In genomic region chr1:221829327-221830011, GRCh38 we compare ENCODE assay signal across 8 cellular contexts.
DNase-seq lines count a peak whose midpoint lies in the region; ATAC-seq and TF ChIP-seq lines count a peak whose summit lies in the region.
"Had no signal": no experiment of that assay in that cellular context is flagged by ENCODE, and none has a peak within 500 bp of the region (broad histone marks: within the 10 kb centered on the region; RNA-seq: fewer than 3 reads in every experiment).

No MANE protein-coding gene starts in this region.

- peak; percentile 11 for DNase-seq in T-helper 9 cell
- peak; percentile 91 for DNase-seq in epithelial cell of esophagus (ENCODE audit: low read depth)
- DNase-seq in stimulated activated CD4-positive, alpha-beta T cell treated with anti-CD3 and anti-CD28 coated beads, TNF-alpha, amount 100 ng/mL, for 24 hours (ENCODE audit: low read depth in 3 of 3): peak; percentile 15 to 52 (median 34)
- DNase-seq in GM10248 (ENCODE audit: extremely low spot score): no peak
- DNase-seq in SK-N-DZ (ENCODE audit: low spot score): no peak

- H3K4me3 ChIP-seq in epithelial cell of esophagus (ENCODE audit: low read length): no peak overlapping the region
- H3K4me3 ChIP-seq: lung had no signal

- POLR2A ChIA-PET in GM10248 (lab: Yijun Ruan, JAX): no interaction called here

- CTCF ChIA-PET in GM10248 (lab: Yijun Ruan, JAX): interaction anchor here (0.9 to 2.0 kb wide), 2 partner anchors 16 to 21 kb away, joined by 3 to 5 read pairs; no protein-coding TSS in a partner anchor

- ATAC-seq in HG02610 (IDR thresholded peaks at IDR 0.05; ENCODE audit: unreplicated experiment): peak; percentile 58
- ATAC-seq in GM18873 (IDR thresholded peaks at IDR 0.05; ENCODE audit: low FRiP score, unreplicated experiment): no peak

- no peak for TF ChIP-seq CTCF in epithelial cell of esophagus (IDR thresholded peaks at IDR 0.05; ENCODE audit: insufficient read depth, low read depth, low read length, missing control alignments)
- TF ChIP-seq CTCF in GM10248 (IDR thresholded peaks at IDR 0.05; ENCODE audit: control extremely low read depth, extremely low read depth, low read depth, missing control alignments): no peak

Comparison
In these comparisons a context has a peak if more than half of its experiments do, and no peak if none do; other contexts are left out.
1. DNase-seq: peak in T-helper 9 cell (single experiment), epithelial cell of esophagus (single experiment) and stimulated activated CD4-positive, alpha-beta T cell treated with anti-CD3 and anti-CD28 coated beads, TNF-alpha, amount 100 ng/mL, for 24 hours (3 of 3); none in GM10248 (single experiment) and SK-N-DZ (single experiment).